20 cellular contexts compared by ENCODE assay signal in the genomic region with DNA sequence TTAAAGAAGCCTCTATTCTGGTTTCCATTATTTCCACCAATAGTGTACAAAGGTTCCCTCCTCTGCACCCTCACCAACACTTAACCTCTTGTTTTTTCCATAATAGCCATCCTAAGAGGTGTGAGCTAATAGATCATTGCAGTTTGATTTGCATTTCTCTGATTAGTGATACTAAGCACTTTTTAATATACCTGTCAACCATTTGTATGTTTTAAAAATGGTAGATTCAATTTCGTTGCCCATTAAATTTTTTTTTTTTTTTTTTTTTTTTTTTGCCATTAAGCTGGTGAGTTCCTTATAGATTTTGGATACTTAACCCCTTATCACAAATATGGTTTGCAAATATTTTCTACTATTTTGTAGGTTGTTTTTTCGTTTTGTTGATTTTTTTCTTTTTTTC.
DNase-seq lines count a peak whose midpoint lies in the region; ATAC-seq, FAIRE-seq and TF ChIP-seq lines count a peak whose summit lies in the region.
"Had no signal": no experiment of that assay in that cellular context is flagged by ENCODE, and none has a peak within 500 bp of the region (broad histone marks: within the 10 kb centered on the region; RNA-seq: fewer than 3 reads in every experiment).

No MANE protein-coding gene starts in this region.

- peak overlapping the region; percentile 5 for H3K4me3 Mint-ChIP-seq in central memory CD8-positive, alpha-beta T cell
- H3K4me3 Mint-ChIP-seq: CD14-positive monocyte, HFFc6, IgD-negative memory B cell had no signal

- H3K36me3 ChIP-seq in HEK293 (ENCODE audit: control insufficient read depth in 2 of 2, insufficient read depth in 1 of 2, low read length in 2 of 2) = peaks cover 39 to 68% of the 10 kb centered on the region in 2 experiments

- peak; percentile 6 for FAIRE-seq in D721Med (lab: Jason Lieb, UNC)
- FAIRE-seq in islet of Langerhans (lab: Jason Lieb, UNC) = peak; percentile 94
- FAIRE-seq: A549, HepG2 had no signal

- CTCF ChIA-PET in HEK293 (lab: Yijun Ruan, JAX) (interaction anchor here (1.0 to 1.2 kb wide), 2 partner anchors 15 to 18 kb away, joined by 3 read pairs; no protein-coding TSS in a partner anchor), GM10248 (lab: Yijun Ruan, JAX) (interaction anchor here (0.6 to 2.0 kb wide), 3 partner anchors 11 to 28 kb away, joined by 3 to 9 read pairs (median 3); no protein-coding TSS in a partner anchor)

- H3K9me3 ChIP-seq in HEK293 (ENCODE audit: control insufficient read depth, insufficient read depth, low read depth, low read length) = no peaks in the 10 kb centered on the region
- H3K9me3 ChIP-seq: A549, HAP-1 had no signal

- no peaks in the 10 kb centered on the region for H3K27me3 Mint-ChIP-seq in central memory CD8-positive, alpha-beta T cell
- H3K27me3 Mint-ChIP-seq: CD4-positive, alpha-beta memory T cell; IgD-negative memory B cell had no signal

- DNase-seq in D721Med (ENCODE audit: insufficient read length, low spot score) (no peak), KBM-7 (no peak), GM10248 (ENCODE audit: extremely low spot score) (no peak)
- DNase-seq in central memory CD8-positive, alpha-beta T cell (ENCODE audit: low spot score in 2 of 2) = no peak
- DNase-seq: AML-193; CD4-positive, alpha-beta memory T cell; DMS79 treated with DMSO at 0.1 percent for 48 hours; GM23248; HFFc6; Kasumi-1; KG1 had no signal

- H3K27ac ChIP-seq in HEK293 (ENCODE audit: extremely low read depth, low read depth, low read length) = no peak overlapping the region
- H3K27ac ChIP-seq: A549, GM23248 had no signal

- TF ChIP-seq CTCF in D721Med (IDR thresholded peaks at IDR 0.05; ENCODE audit: insufficient read depth, missing control alignments) (no peak), HEK293 (tag by site-specific recombination; IDR thresholded peaks at IDR 0.05) (no peak), GM10248 (IDR thresholded peaks at IDR 0.05; ENCODE audit: control extremely low read depth, extremely low read depth, low read depth, missing control alignments) (no peak)

- H3K36me3 Mint-ChIP-seq in central memory CD8-positive, alpha-beta T cell (ENCODE audit: insufficient read depth) = peaks cover 46% of the 10 kb centered on the region

- in situ Hi-C loops in KBM-7 (cut with MboI; ENCODE audit: low pct_unique_long_range_greater_than_20kb, low sequenced_read_pairs) = no loop called here

- peaks cover 83% of the 10 kb centered on the region for H3K4me1 Mint-ChIP-seq in central memory CD8-positive, alpha-beta T cell

- no peak for ATAC-seq in central memory CD8-positive, alpha-beta T cell (replicated peaks; ENCODE audit: extremely low read depth, poor library complexity, severe bottlenecking)
- ATAC-seq in GM21717 (IDR thresholded peaks at IDR 0.05; ENCODE audit: unreplicated experiment) = no peak
- no peak for ATAC-seq in HG02623 (IDR thresholded peaks at IDR 0.05; ENCODE audit: unreplicated experiment)
- ATAC-seq: A549, HepG2 had no signal

- H3K9me3 Mint-ChIP-seq in central memory CD8-positive, alpha-beta T cell = no peaks in the 10 kb centered on the region
- H3K9me3 Mint-ChIP-seq: CD14-positive monocyte, HFFc6, IgD-negative memory B cell had no signal

- H3K4me1 ChIP-seq in HEK293 (ENCODE audit: control insufficient read depth, insufficient read depth, low read length) = peaks cover 21% of the 10 kb centered on the region

- no peak overlapping the region for H3K4me3 ChIP-seq in HEK293 (ENCODE audit: low read depth, low read length)
- H3K4me3 ChIP-seq: A549, GM23248, HAP-1 had no signal

- POLR2A ChIA-PET in HEK293 (lab: Yijun Ruan, JAX) (interaction anchor here (0.6 to 0.7 kb wide), 2 partner anchors 12 to 22 kb away, joined by 3 read pairs; no protein-coding TSS in a partner anchor), GM10248 (lab: Yijun Ruan, JAX) (interaction anchor here (0.6 to 0.7 kb wide), 2 partner anchors 11 to 16 kb away, joined by 7 to 10 read pairs; no protein-coding TSS in a partner anchor)

- no peak overlapping the region for H3K27ac Mint-ChIP-seq in central memory CD8-positive, alpha-beta T cell (ENCODE audit: low read depth)
- H3K27ac Mint-ChIP-seq: HFFc6 had no signal

TF ChIP-seq in HEK293, 187 proteins besides CTCF, POLR2A, EP300 and RAD21:
- TF ChIP-seq TRIM28 (IDR thresholded peaks at IDR 0.05; ENCODE audit: borderline replicate concordance, low read length) (no peak), ZNF362 (tag by site-specific recombination; IDR thresholded peaks at IDR 0.05) (peak; percentile 96), SP3 (tag by site-specific recombination; IDR thresholded peaks at IDR 0.05) (no peak), ZNF140 (tag by site-specific recombination; IDR thresholded peaks at IDR 0.05) (no peak)
TF ChIP-seq in HEK293: peak in this region for 1.
